ENCODE assay signal across 9 cellular contexts in genomic region chr11:57516061-57516443, GRCh38. TPM values are rescaled to one million over a fixed set of nuclear protein-coding genes. Genes with fewer than 3 reads are reported as not detected.
DNase-seq lines count a peak whose midpoint lies in the region; ATAC-seq, FAIRE-seq and TF ChIP-seq lines count a peak whose summit lies in the region.
"Had no signal": no experiment of that assay in that cellular context is flagged by ENCODE, and none has a peak within 500 bp of the region (broad histone marks: within the 10 kb centered on the region; RNA-seq: fewer than 3 reads in every experiment).

No MANE protein-coding gene starts in this region.

- intact Hi-C loops in sciatic nerve (cut with DNase I) = no loop called here

- H3K9me3 ChIP-seq in HUES64 (ENCODE audit: insufficient read depth, low read depth, low read length) (no peaks in the 10 kb centered on the region), muscle layer of duodenum (ENCODE audit: control insufficient read depth in 1 of 2, low read length in 2 of 2) (no peaks in the 10 kb centered on the region)

- no peaks in the 10 kb centered on the region for H3K27me3 ChIP-seq in ACC112 (ENCODE audit: insufficient read depth, low read length)
- peaks cover 46% of the 10 kb centered on the region for H3K27me3 ChIP-seq in HUES64 (ENCODE audit: insufficient read depth, low read length)
- H3K27me3 ChIP-seq in muscle layer of duodenum (ENCODE audit: low read depth, low read length) = no peaks in the 10 kb centered on the region

- no peak for TF ChIP-seq CTCF in cardiac fibroblast (IDR thresholded peaks at IDR 0.05; ENCODE audit: low read depth, low read length)
- no peak for TF ChIP-seq CTCF in D721Med (IDR thresholded peaks at IDR 0.05; ENCODE audit: insufficient read depth, missing control alignments)

- no peak for FAIRE-seq in RCC 7860 (lab: Jason Lieb, UNC)
- FAIRE-seq in D721Med (lab: Jason Lieb, UNC) = no peak

- peak overlapping the region; percentile 69; the same call in 1 of the 2 replicates for H3K9ac ChIP-seq in HUES64 (ENCODE audit: low read depth, low read length)

- H3K27ac ChIP-seq in ACC112 (ENCODE audit: low read depth, low read length) (no peak overlapping the region), HUES64 (ENCODE audit: low read depth, low read length) (no peak overlapping the region), muscle layer of duodenum (ENCODE audit: low read length) (no peak overlapping the region)

- no peak for ATAC-seq in sciatic nerve

- H3K4me3 ChIP-seq in ACC112 (ENCODE audit: low read depth, low read length) (peak overlapping the region; percentile 81), HUES64 (ENCODE audit: low read length) (peak overlapping the region; percentile 70), cardiac fibroblast (replicated peaks in 1 of 2; ENCODE audit: low read depth in 2 of 2, low read length in 2 of 2) (peak overlapping the region; percentile 75 to 92), muscle layer of duodenum (ENCODE audit: low read depth in 1 of 2, low read length in 2 of 2) (peak overlapping the region; percentile 88 to 94)

- WGBS in HUES64 = 14% methylated on average over 5 of the region's 5 CpGs

- no peaks in the 10 kb centered on the region for H3K36me3 ChIP-seq in ACC112 (ENCODE audit: insufficient read depth, low read length)
- H3K36me3 ChIP-seq in HUES64 (ENCODE audit: insufficient read depth, low read length) = no peaks in the 10 kb centered on the region
- no peaks in the 10 kb centered on the region for H3K36me3 ChIP-seq in muscle layer of duodenum (ENCODE audit: control insufficient read depth in 1 of 2, insufficient read depth in 2 of 2, low read length in 2 of 2)

- no peaks in the 10 kb centered on the region for H3K79me2 ChIP-seq in ACC112 (ENCODE audit: control insufficient read depth, insufficient read depth, low read length, unreplicated experiment)

- peak overlapping the region; percentile 81 for H2AFZ ChIP-seq in ACC112 (ENCODE audit: low read length, unreplicated experiment)

- H3K4me1 ChIP-seq in ACC112 (ENCODE audit: control insufficient read depth, insufficient read depth, low read length, unreplicated experiment) (no peaks in the 10 kb centered on the region), HUES64 (ENCODE audit: insufficient read depth, low read length) (peaks cover 3% of the 10 kb centered on the region; the same call in 1 of the 2 replicates), muscle layer of duodenum (ENCODE audit: control insufficient read depth in 1 of 2, insufficient read depth in 2 of 2, low read length in 2 of 2) (peaks cover 0 to 25% of the 10 kb centered on the region in 2 donors)

- no peak for DNase-seq in cardiac fibroblast (ENCODE audit: low read depth in 2 of 2)
- no peak for DNase-seq in RCC 7860 (ENCODE audit: low spot score)
- no peak for DNase-seq in stimulated activated CD4-positive, alpha-beta T cell treated with anti-CD3 and anti-CD28 coated beads, Interleukin-4, amount 100 ng/mL, for 24 hours
- DNase-seq in D721Med (ENCODE audit: insufficient read length, low spot score) = no peak
- DNase-seq in sciatic nerve (ENCODE audit: low spot score) = no peak
- DNase-seq: activated effector memory CD4-positive, alpha-beta T cell treated with Interleukin-2 at 50 U/mL for 16 hours had no signal

RNA-seq across cellular contexts. Expression of gene SLC43A1, which starts 0.6 kb away (rescaled TPM):
- 8.7 TPM for polyA plus RNA-seq in HUES64 (2013, experiment 1 of 2)
- 10.2 TPM for polyA plus RNA-seq in HUES64 (2013, experiment 2 of 2)
- 14.8 TPM for total RNA-seq in sciatic nerve

RNA-seq across cellular contexts. Expression of gene TIMM10, which starts 14.5 kb away (rescaled TPM):
- polyA plus RNA-seq in HUES64 (2013, experiment 1 of 2) = 85.9 TPM
- polyA plus RNA-seq in HUES64 (2013, experiment 2 of 2) = 75.9 TPM
- 42.0 TPM for total RNA-seq in sciatic nerve

RNA-seq across cellular contexts. Expression of gene SMTNL1, which starts 21.3 kb away (rescaled TPM):
- polyA plus RNA-seq in HUES64 (2013, experiment 1 of 2) = 0.15 TPM
- 0.44 TPM for polyA plus RNA-seq in HUES64 (2013, experiment 2 of 2)
- not detected for total RNA-seq in sciatic nerve

RNA-seq across cellular contexts. Expression of gene UBE2L6, which starts 51.4 kb away (rescaled TPM):
- 32.1 TPM for polyA plus RNA-seq in HUES64 (2013, experiment 1 of 2)
- 45.3 TPM for polyA plus RNA-seq in HUES64 (2013, experiment 2 of 2)
- 53.5 TPM for total RNA-seq in sciatic nerve

RNA-seq across cellular contexts. Expression of gene RTN4RL2, which starts 55.7 kb away (rescaled TPM):
- 8.6 TPM for polyA plus RNA-seq in HUES64 (2013, experiment 1 of 2)
- polyA plus RNA-seq in HUES64 (2013, experiment 2 of 2) = 11.8 TPM
- 2.5 TPM for total RNA-seq in sciatic nerve
